6 cellular contexts compared by ENCODE assay signal in the genomic region with DNA sequence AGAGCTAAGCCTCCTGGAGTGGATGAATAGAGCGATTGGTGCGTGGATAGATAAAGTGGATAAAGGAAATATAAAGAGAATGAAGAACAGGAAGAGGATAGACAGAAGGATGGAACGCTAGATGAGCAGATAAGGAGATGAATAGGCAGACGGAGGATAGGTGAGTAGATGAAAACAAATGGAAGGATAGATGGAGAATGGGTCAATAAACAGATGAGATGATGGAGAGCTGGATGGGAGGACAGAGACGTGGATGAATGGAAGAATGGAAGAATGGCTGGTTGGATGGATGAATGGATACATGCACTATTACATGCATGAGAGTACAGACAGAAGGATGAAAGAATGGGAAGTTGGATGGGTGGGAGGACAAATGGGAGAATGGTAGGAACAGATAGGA. TPM values are rescaled to one million over a fixed set of nuclear protein-coding genes. Genes with fewer than 3 reads are reported as not detected.
"Had no signal": no experiment of that assay in that cellular context is flagged by ENCODE, and none has a peak within 500 bp of the region (broad histone marks: within the 10 kb centered on the region; RNA-seq: fewer than 3 reads in every experiment).

No MANE protein-coding gene starts in this region.

- H2AFZ ChIP-seq: GM23338 had no signal

- H3K4me2 ChIP-seq: GM23338 had no signal

- ATAC-seq: GM23338, K562 had no signal

- DNase-seq: H9, HCEC 1CT, HFFc6, IMR-90 had no signal

- H3K9me3 Mint-ChIP-seq: GM23338, H9, HFFc6 had no signal

- H3K27ac Mint-ChIP-seq: GM23338, H9, HFFc6 had no signal

- H3K4me3 Mint-ChIP-seq: GM23338, H9, HFFc6 had no signal

- H3K4me3 ChIP-seq: GM23338, K562 had no signal

RNA-seq across cellular contexts. Expression of a gene that starts 35.2 kb away (rescaled TPM):
- total RNA-seq: GM23338, HFFc6, IMR-90, K562 had no signal
